8 cellular contexts compared by ENCODE assay signal in genomic region chr2:112623913-112624777, GRCh38. TPM values are rescaled to one million over a fixed set of nuclear protein-coding genes. Genes with fewer than 3 reads are reported as not detected.
DNase-seq lines count a peak whose midpoint lies in the region; ATAC-seq and TF ChIP-seq lines count a peak whose summit lies in the region.

No MANE protein-coding gene starts in this region.

- no peak overlapping the region for H3K27ac ChIP-seq in dorsolateral prefrontal cortex

- DNase-seq in M059J (ENCODE audit: low read depth) = peak; percentile 90
- DNase-seq in activated CD8-positive, alpha-beta memory T cell treated with anti-CD3 and anti-CD28 coated beads, Interleukin-2, amount 50 U/mL, for 48 hours = peak; percentile 78
- DNase-seq in fibroblast of the aortic adventitia (ENCODE audit: low read depth) = peak; percentile 90
- peak; percentile 49 to 61 for DNase-seq in stimulated activated CD4-positive, alpha-beta T cell treated with anti-CD3 and anti-CD28 coated beads, Interleukin-4, amount 100 ng/mL, for 48 hours (ENCODE audit: low read depth in 2 of 2)
- no peak for DNase-seq in NCI-H446 (lab: John Stamatoyannopoulos, UW)
- DNase-seq in NCI-H2196 treated with DMSO at 0.1 percent for 48 hours (lab: John Stamatoyannopoulos, UW; ENCODE audit: unreplicated experiment) = no peak
- DNase-seq in dorsolateral prefrontal cortex = no peak

- intact Hi-C loops in dorsolateral prefrontal cortex (cut with DNase I) = no loop called here

- peak overlapping the region; percentile 35 for H3K4me3 ChIP-seq in fibroblast of the aortic adventitia (ENCODE audit: low read depth, low read length)
- H3K4me3 ChIP-seq in dorsolateral prefrontal cortex = no peak overlapping the region

- peak; percentile 92 for ATAC-seq in GM19455 (IDR thresholded peaks at IDR 0.05; ENCODE audit: unreplicated experiment)

- no peaks in the 10 kb centered on the region for H3K27me3 ChIP-seq in dorsolateral prefrontal cortex

- TF ChIP-seq CTCF in fibroblast of the aortic adventitia (IDR thresholded peaks at IDR 0.05; ENCODE audit: insufficient read depth, low read length) = no peak
- TF ChIP-seq CTCF in dorsolateral prefrontal cortex (IDR thresholded peaks at IDR 0.05 in 54 of 56, conservative IDR thresholded peaks at IDR 0.05 in 2 of 56; ENCODE audit: low read depth in 1 of 56, partially characterized antibody in 56 of 56) = no peak

RNA-seq across cellular contexts. Expression of gene SLC20A1, which starts 21.6 kb away (rescaled TPM):
- 51.7 and 70.1 TPM in 2 replicates for total RNA-seq in M059J (2014; rRNA removed; shearing (Covaris generic))
- total RNA-seq in fibroblast of the aortic adventitia (ENCODE audit: low replicate concordance) (127 and 134 TPM in 2 replicates), dorsolateral prefrontal cortex (10 to 100 TPM; 41.1 to 97.4 (median 66.6) TPM)

RNA-seq across cellular contexts. Expression of gene CHCHD5, which starts 39.7 kb away (rescaled TPM):
- total RNA-seq in M059J (2014; rRNA removed; shearing (Covaris generic)) = 11.5 and 16.9 TPM in 2 replicates
- total RNA-seq in fibroblast of the aortic adventitia (ENCODE audit: low replicate concordance) (9.2 and 13.1 TPM in 2 replicates), dorsolateral prefrontal cortex (10 to 100 TPM in 117 of 120 experiments, 1 to 10 TPM in 3; 8.2 to 25.8 (median 17.1) TPM)

Comparison
In these comparisons a context has a peak if more than half of its experiments do, and no peak if none do; other contexts are left out.
1. DNase-seq: peak in M059J (single experiment), activated CD8-positive, alpha-beta memory T cell treated with anti-CD3 and anti-CD28 coated beads, Interleukin-2, amount 50 U/mL, for 48 hours (single experiment), fibroblast of the aortic adventitia (single experiment) and stimulated activated CD4-positive, alpha-beta T cell treated with anti-CD3 and anti-CD28 coated beads, Interleukin-4, amount 100 ng/mL, for 48 hours (2 of 2); none in NCI-H446 (0 of 2), NCI-H2196 treated with DMSO at 0.1 percent for 48 hours (single experiment) and dorsolateral prefrontal cortex (0 of 10).